In the genomic region with DNA sequence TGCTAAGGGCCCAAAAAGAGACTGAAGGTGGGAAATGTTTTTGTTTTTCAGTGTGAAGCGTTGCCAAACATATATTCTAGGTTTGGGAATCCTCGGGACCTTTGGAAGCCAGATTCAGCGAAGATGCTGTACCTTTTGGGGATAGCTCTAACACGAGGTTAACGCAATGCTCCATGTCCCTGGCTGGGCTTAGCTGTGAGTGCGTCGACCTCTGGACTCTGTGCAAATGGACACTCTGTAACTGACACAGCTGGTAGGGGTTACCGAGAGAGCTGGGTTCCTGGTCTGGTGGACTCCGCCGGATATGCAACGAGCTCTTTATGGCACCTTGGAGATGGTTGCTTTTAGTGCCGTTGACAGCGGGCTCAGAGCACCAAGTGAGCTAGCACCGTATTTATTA, we compare ENCODE assay signal across 11 cellular contexts. TPM values are rescaled to one million over a fixed set of nuclear protein-coding genes. Genes with fewer than 3 reads are reported as not detected.
DNase-seq lines count a peak whose midpoint lies in the region; ATAC-seq and TF ChIP-seq lines count a peak whose summit lies in the region.
"Had no signal": no experiment of that assay in that cellular context is flagged by ENCODE, and none has a peak within 500 bp of the region (broad histone marks: within the 10 kb centered on the region; RNA-seq: fewer than 3 reads in every experiment).

No MANE protein-coding gene starts in this region.

- H3K4me3 ChIP-seq in WERI-Rb-1 (ENCODE audit: low read depth, low read length): peak overlapping the region; percentile 88
- H3K4me3 ChIP-seq in iPS-18a (ENCODE audit: low read length): peak overlapping the region; percentile 84
- H3K4me3 ChIP-seq in rectal smooth muscle tissue (ENCODE audit: low read length): peak overlapping the region; percentile 65

- TF ChIP-seq CTCF in HFFc6 (IDR thresholded peaks at IDR 0.05): no peak
- TF ChIP-seq CTCF in WERI-Rb-1 (IDR thresholded peaks at IDR 0.05; ENCODE audit: low read depth, low read length): no peak

- H3K27me3 ChIP-seq in WERI-Rb-1 (ENCODE audit: insufficient read depth, low read depth, severe bottlenecking): no peaks in the 10 kb centered on the region
- H3K27me3 ChIP-seq in iPS-18a (ENCODE audit: control insufficient read depth, insufficient read depth, low read length): peaks cover 26% of the 10 kb centered on the region
- H3K27me3 ChIP-seq in rectal smooth muscle tissue (ENCODE audit: control insufficient read depth, insufficient read depth, low read length): no peaks in the 10 kb centered on the region

- H3K27ac ChIP-seq in WERI-Rb-1 (no peak overlapping the region), iPS-18a (ENCODE audit: low read length) (no peak overlapping the region), rectal smooth muscle tissue (ENCODE audit: low read depth, low read length) (no peak overlapping the region)
- H3K27ac ChIP-seq: brain microvascular endothelial cell had no signal

- no peak overlapping the region for H3K9ac ChIP-seq in iPS-18a (ENCODE audit: low read length)
- no peak overlapping the region for H3K9ac ChIP-seq in rectal smooth muscle tissue (ENCODE audit: low read length)

- peaks cover 12% of the 10 kb centered on the region for H3K4me1 Mint-ChIP-seq in HFFc6 (ENCODE audit: low read depth)
- peaks cover 14% of the 10 kb centered on the region for H3K4me1 Mint-ChIP-seq in stimulated activated naive CD8-positive, alpha-beta T cell treated with anti-CD3 and anti-CD28 coated beads, Interleukin-15, amount 100 ng/mL, for 72 hours

- H3K27ac Mint-ChIP-seq in HFFc6: no peak overlapping the region
- H3K27ac Mint-ChIP-seq in stimulated activated naive CD8-positive, alpha-beta T cell treated with anti-CD3 and anti-CD28 coated beads, Interleukin-15, amount 100 ng/mL, for 72 hours: no peak overlapping the region

- peaks cover 10% of the 10 kb centered on the region for H3K27me3 Mint-ChIP-seq in HFFc6 (ENCODE audit: insufficient read depth)
- H3K27me3 Mint-ChIP-seq in stimulated activated naive CD8-positive, alpha-beta T cell treated with anti-CD3 and anti-CD28 coated beads, Interleukin-15, amount 100 ng/mL, for 72 hours: peaks cover 60% of the 10 kb centered on the region

- H3K36me3 Mint-ChIP-seq in HFFc6 (ENCODE audit: low read depth): no peaks in the 10 kb centered on the region

- DNase-seq in HFFc6: no peak
- no peak for DNase-seq in WERI-Rb-1
- DNase-seq in stimulated activated naive CD8-positive, alpha-beta T cell treated with anti-CD3 and anti-CD28 coated beads, Interleukin-15, amount 100 ng/mL, for 72 hours: no peak
- no peak for DNase-seq in occipital lobe (lab: John Stamatoyannopoulos, UW)
- no peak for DNase-seq in activated naive CD4-positive, alpha-beta T cell treated with Interleukin-2 at 50 U/mL for 16 hours
- DNase-seq in AG08396 (ENCODE audit: low spot score): no peak

- peak overlapping the region; percentile 89 for H3K4me3 Mint-ChIP-seq in HFFc6
- peak overlapping the region in 1 of 2 donors; percentile 75 for H3K4me3 Mint-ChIP-seq in stimulated activated naive CD8-positive, alpha-beta T cell treated with anti-CD3 and anti-CD28 coated beads, Interleukin-15, amount 100 ng/mL, for 72 hours

- H3K9me3 ChIP-seq in WERI-Rb-1 (ENCODE audit: severe bottlenecking) (no peaks in the 10 kb centered on the region), iPS-18a (ENCODE audit: control insufficient read depth, low read depth, low read length) (no peaks in the 10 kb centered on the region)
- H3K9me3 ChIP-seq: esophagus squamous epithelium had no signal

- no peak for ATAC-seq in stimulated activated naive CD8-positive, alpha-beta T cell treated with anti-CD3 and anti-CD28 coated beads, Interleukin-15, amount 100 ng/mL, for 72 hours

- no peaks in the 10 kb centered on the region for H3K9me3 Mint-ChIP-seq in HFFc6
- no peaks in the 10 kb centered on the region for H3K9me3 Mint-ChIP-seq in stimulated activated naive CD8-positive, alpha-beta T cell treated with anti-CD3 and anti-CD28 coated beads, Interleukin-15, amount 100 ng/mL, for 72 hours

- H3K4me1 ChIP-seq in iPS-18a (ENCODE audit: control insufficient read depth, low read depth, low read length): peaks cover 4% of the 10 kb centered on the region
- H3K4me1 ChIP-seq in rectal smooth muscle tissue (ENCODE audit: control insufficient read depth, insufficient read depth, low read length): peaks cover 2% of the 10 kb centered on the region

- no peaks in the 10 kb centered on the region for H3K36me3 ChIP-seq in WERI-Rb-1
- no peaks in the 10 kb centered on the region for H3K36me3 ChIP-seq in iPS-18a (ENCODE audit: control insufficient read depth, low read depth, low read length)
- no peaks in the 10 kb centered on the region for H3K36me3 ChIP-seq in rectal smooth muscle tissue (ENCODE audit: control insufficient read depth, insufficient read depth, low read length)
- H3K36me3 ChIP-seq: brain microvascular endothelial cell, esophagus squamous epithelium had no signal

RNA-seq across cellular contexts. Expression of a gene that starts 0.7 kb away (rescaled TPM):
- not detected for total RNA-seq in HFFc6 (2021; fragmentation: NEBNext Ultra II Directional; extraction: Animal tissue kit (Norgen Biotek cat#: 25700))
- total RNA-seq in occipital lobe: 186 TPM
- total RNA-seq: subcutaneous adipose tissue had no signal

Comparison
In these comparisons a context has a peak if more than half of its experiments do, and no peak if none do; other contexts are left out.
1. RNA of a gene that starts 0.7 kb away (total RNA-seq): 186 TPM in occipital lobe (single experiment); not detected in HFFc6; every median in the first group is over 100 times any median in the second.
2. Peak in every context shown above with its lines, with median percentiles within 50 percentile points of each other: H3K4me3 ChIP-seq.